Comparison of ENCODE assay signal across 18 cellular contexts in genomic region chr7:15554744-15555143, GRCh38. TPM values are rescaled to one million over a fixed set of nuclear protein-coding genes. Genes with fewer than 3 reads are reported as not detected.
DNase-seq lines count a peak whose midpoint lies in the region; ATAC-seq and TF ChIP-seq lines count a peak whose summit lies in the region.
"Had no signal": no experiment of that assay in that cellular context is flagged by ENCODE, and none has a peak within 500 bp of the region (broad histone marks: within the 10 kb centered on the region; RNA-seq: fewer than 3 reads in every experiment).

No MANE protein-coding gene starts in this region.

- no peaks in the 10 kb centered on the region for H3K27me3 ChIP-seq in skeletal muscle satellite cell (ENCODE audit: control insufficient read depth, insufficient read depth, low read length)
- H3K27me3 ChIP-seq in dorsolateral prefrontal cortex = no peaks in the 10 kb centered on the region

- H3K9ac ChIP-seq in skeletal muscle satellite cell (ENCODE audit: low read depth, low read length) = peak overlapping the region; percentile 5

- peaks cover 56% of the 10 kb centered on the region for H3K4me1 ChIP-seq in skeletal muscle satellite cell (ENCODE audit: control insufficient read depth, insufficient read depth, low read length)

- no peak for ATAC-seq in GM19463 (IDR thresholded peaks at IDR 0.05; ENCODE audit: unreplicated experiment)
- ATAC-seq: GM23338, HCT116 had no signal

- no peaks in the 10 kb centered on the region for H3K9me3 ChIP-seq in skeletal muscle satellite cell (replicated peaks; ENCODE audit: low read length)

- peak; percentile 21 for DNase-seq in NCI-H146 (lab: John Stamatoyannopoulos, UW)
- no peak for DNase-seq in NCI-H146 treated with DMSO at 0.1 percent for 48 hours (lab: John Stamatoyannopoulos, UW; ENCODE audit: unreplicated experiment)
- DNase-seq in NCI-H748 (lab: John Stamatoyannopoulos, UW; ENCODE audit: unreplicated experiment) = peak; percentile 48
- DNase-seq in dermis blood vessel endothelial cell = peak; percentile 26
- no peak for DNase-seq in dorsolateral prefrontal cortex
- no peak for DNase-seq in ureter (ENCODE audit: low spot score)
- DNase-seq: 8988T; CD4-positive, alpha-beta T cell; GF-D8; MM.1S; NCI-H187 treated with DMSO at 0.1 percent for 48 hours; NCI-H526; SIG-M5 had no signal

- no peak for TF ChIP-seq CTCF in dorsolateral prefrontal cortex (IDR thresholded peaks at IDR 0.05 in 54 of 56, conservative IDR thresholded peaks at IDR 0.05 in 2 of 56; ENCODE audit: low read depth in 1 of 56, partially characterized antibody in 56 of 56)

- H3K4me3 ChIP-seq in skeletal muscle satellite cell (ENCODE audit: low read length) (no peak overlapping the region), dorsolateral prefrontal cortex (no peak overlapping the region)
- H3K4me3 ChIP-seq: GM23338 had no signal

- peak overlapping the region in 1 of 59 donors; percentile 27 for H3K27ac ChIP-seq in dorsolateral prefrontal cortex

- no peaks in the 10 kb centered on the region for H3K36me3 ChIP-seq in skeletal muscle satellite cell (ENCODE audit: insufficient read depth, low read length)

- H3K4me2 ChIP-seq in skeletal muscle satellite cell (ENCODE audit: low read length) = no peak overlapping the region
- H3K4me2 ChIP-seq: GM23338 had no signal

- intact Hi-C loops in dorsolateral prefrontal cortex (cut with DNase I) = loop anchor here in 1 of 2 donors (2.0 to 5.0 kb wide), 2 partner anchors 52 to 228 kb away; no protein-coding TSS in a partner anchor

RNA-seq across cellular contexts. Expression of gene AGMO, which starts 7.1 kb away (rescaled TPM):
- total RNA-seq in dermis blood vessel endothelial cell = 1.9 and 6.7 TPM in 2 replicates
- total RNA-seq in skeletal muscle satellite cell (2012; rRNA removed) = 4.3 and 8.5 TPM in 2 replicates
- total RNA-seq in dorsolateral prefrontal cortex = 1 to 10 TPM in 67 of 120 experiments, under 1 TPM in 50, not detected in 3; 0.20 to 6.6 (median 1.2) TPM
- 6.8 TPM for total RNA-seq in ureter
- total RNA-seq: CD4-positive, alpha-beta T cell; LHCN-M2 had no signal

Comparison
In these comparisons a context has a peak if more than half of its experiments do, and no peak if none do; other contexts are left out.
1. DNase-seq: peak in NCI-H146 (single experiment), NCI-H748 (single experiment) and dermis blood vessel endothelial cell (single experiment); none in NCI-H146 treated with DMSO at 0.1 percent for 48 hours (single experiment), dorsolateral prefrontal cortex (0 of 10) and ureter (single experiment).